1 cellular context compared by ENCODE assay signal in the genomic region with DNA sequence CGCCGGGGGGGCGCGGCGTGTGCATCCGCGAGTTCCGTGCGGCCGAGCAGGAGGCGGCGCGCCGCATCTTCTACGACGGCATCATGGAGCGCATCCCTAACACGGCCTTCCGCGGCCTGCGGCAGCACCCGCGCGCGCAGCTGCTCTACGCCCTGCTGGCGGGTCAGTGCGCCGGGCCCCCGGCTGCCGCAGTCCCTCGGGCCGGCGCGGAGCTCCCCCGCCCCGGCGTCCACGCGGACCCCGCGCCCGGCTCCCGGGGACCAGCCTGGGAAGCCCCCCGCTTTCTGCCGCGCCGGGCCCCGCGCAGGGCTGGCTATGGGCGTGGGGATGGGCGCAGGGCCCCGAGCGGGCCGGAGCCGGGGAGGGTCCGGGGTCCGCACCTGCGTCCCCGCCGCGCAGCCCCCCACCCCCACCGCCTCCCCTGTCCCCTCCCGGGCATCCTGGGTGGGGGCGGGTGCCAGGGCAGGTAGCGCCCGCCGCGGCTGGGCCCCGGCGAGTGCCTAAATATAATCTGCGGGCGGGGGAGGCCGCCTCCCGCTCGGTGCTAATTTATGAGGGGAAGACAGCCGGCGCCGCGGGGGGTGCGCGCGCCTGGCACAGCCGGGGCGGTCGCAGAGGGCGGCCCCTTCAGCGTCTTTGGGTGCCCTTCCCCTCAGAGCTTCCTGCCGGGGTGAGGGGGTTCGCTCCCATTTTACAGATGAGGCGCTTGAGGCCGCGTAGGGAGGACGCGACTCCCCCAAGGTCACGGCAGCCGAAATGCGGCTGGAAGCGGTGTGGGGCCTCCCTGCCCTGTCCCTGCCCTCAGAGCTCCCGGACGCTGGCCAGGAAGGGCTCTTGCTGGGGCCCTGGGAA.
TF ChIP-seq lines count a peak whose summit lies in the region.

No MANE protein-coding gene starts in this region.

TF ChIP-seq in GM23338, 12 proteins besides CTCF, POLR2A, EP300 and RAD21 (continued from another document):
- TF ChIP-seq, protein P1, sequence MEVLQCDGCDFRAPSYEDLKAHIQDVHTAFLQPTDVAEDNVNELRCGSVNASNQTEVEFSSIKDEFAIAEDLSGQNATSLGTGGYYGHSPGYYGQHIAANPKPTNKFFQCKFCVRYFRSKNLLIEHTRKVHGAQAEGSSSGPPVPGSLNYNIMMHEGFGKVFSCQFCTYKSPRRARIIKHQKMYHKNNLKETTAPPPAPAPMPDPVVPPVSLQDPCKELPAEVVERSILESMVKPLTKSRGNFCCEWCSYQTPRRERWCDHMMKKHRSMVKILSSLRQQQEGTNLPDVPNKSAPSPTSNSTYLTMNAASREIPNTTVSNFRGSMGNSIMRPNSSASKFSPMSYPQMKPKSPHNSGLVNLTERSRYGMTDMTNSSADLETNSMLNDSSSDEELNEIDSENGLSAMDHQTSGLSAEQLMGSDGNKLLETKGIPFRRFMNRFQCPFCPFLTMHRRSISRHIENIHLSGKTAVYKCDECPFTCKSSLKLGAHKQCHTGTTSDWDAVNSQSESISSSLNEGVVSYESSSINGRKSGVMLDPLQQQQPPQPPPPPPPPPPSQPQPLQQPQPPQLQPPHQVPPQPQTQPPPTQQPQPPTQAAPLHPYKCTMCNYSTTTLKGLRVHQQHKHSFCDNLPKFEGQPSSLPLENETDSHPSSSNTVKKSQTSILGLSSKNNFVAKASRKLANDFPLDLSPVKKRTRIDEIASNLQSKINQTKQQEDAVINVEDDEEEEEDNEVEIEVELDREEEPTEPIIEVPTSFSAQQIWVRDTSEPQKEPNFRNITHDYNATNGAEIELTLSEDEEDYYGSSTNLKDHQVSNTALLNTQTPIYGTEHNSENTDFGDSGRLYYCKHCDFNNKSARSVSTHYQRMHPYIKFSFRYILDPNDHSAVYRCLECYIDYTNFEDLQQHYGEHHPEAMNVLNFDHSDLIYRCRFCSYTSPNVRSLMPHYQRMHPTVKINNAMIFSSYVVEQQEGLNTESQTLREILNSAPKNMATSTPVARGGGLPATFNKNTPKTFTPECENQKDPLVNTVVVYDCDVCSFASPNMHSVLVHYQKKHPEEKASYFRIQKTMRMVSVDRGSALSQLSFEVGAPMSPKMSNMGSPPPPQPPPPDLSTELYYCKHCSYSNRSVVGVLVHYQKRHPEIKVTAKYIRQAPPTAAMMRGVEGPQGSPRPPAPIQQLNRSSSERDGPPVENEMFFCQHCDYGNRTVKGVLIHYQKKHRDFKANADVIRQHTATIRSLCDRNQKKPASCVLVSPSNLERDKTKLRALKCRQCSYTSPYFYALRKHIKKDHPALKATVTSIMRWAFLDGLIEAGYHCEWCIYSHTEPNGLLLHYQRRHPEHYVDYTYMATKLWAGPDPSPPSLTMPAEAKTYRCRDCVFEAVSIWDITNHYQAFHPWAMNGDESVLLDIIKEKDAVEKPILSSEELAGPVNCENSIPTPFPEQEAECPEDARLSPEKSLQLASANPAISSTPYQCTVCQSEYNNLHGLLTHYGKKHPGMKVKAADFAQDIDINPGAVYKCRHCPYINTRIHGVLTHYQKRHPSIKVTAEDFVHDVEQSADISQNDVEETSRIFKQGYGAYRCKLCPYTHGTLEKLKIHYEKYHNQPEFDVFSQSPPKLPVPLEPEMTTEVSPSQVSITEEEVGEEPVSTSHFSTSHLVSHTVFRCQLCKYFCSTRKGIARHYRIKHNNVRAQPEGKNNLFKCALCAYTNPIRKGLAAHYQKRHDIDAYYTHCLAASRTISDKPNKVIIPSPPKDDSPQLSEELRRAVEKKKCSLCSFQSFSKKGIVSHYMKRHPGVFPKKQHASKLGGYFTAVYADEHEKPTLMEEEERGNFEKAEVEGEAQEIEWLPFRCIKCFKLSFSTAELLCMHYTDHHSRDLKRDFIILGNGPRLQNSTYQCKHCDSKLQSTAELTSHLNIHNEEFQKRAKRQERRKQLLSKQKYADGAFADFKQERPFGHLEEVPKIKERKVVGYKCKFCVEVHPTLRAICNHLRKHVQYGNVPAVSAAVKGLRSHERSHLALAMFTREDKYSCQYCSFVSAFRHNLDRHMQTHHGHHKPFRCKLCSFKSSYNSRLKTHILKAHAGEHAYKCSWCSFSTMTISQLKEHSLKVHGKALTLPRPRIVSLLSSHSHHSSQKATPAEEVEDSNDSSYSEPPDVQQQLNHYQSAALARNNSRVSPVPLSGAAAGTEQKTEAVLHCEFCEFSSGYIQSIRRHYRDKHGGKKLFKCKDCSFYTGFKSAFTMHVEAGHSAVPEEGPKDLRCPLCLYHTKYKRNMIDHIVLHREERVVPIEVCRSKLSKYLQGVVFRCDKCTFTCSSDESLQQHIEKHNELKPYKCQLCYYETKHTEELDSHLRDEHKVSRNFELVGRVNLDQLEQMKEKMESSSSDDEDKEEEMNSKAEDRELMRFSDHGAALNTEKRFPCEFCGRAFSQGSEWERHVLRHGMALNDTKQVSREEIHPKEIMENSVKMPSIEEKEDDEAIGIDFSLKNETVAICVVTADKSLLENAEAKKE (CRISPR knock-in tag; IDR thresholded peaks at IDR 0.05): no peak
